ENCODE assay signal across 9 cellular contexts in genomic region chr11:96156379-96156722, GRCh38.
DNase-seq lines count a peak whose midpoint lies in the region; ATAC-seq and TF ChIP-seq lines count a peak whose summit lies in the region.
"Had no signal": no experiment of that assay in that cellular context is flagged by ENCODE, and none has a peak within 500 bp of the region (broad histone marks: within the 10 kb centered on the region; RNA-seq: fewer than 3 reads in every experiment).

No MANE protein-coding gene starts in this region.

- ATAC-seq in left ventricle myocardium superior, result peak; percentile 90

- H3K9me3 ChIP-seq in HEK293 (ENCODE audit: control insufficient read depth, insufficient read depth, low read depth, low read length) (no peaks in the 10 kb centered on the region), smooth muscle cell (replicated peaks; ENCODE audit: low read depth) (no peaks in the 10 kb centered on the region)

- H3K4me1 ChIP-seq in HEK293 (ENCODE audit: control insufficient read depth, insufficient read depth, low read length) (peaks cover 8% of the 10 kb centered on the region; the same call in 1 of the 2 replicates), smooth muscle cell (ENCODE audit: low read depth) (peaks cover 27% of the 10 kb centered on the region)

- intact Hi-C loops in activated T-helper 2 cell treated with anti-CD3 and anti-CD28 coated beads, Interferon-gamma antibody, Interleukin-2, Interleukin-4, amounts not matched to agents 10 μg/mL and 5 μg/mL and 100 μg/mL, durations not matched to agents 14 hours and 24 hours and 36 hours (cut with micrococcal nuclease), result loop anchor here (1.0 kb wide), 6 partner anchors 32 to 187 kb away; partner anchors contain the start of gene MAML2
- intact Hi-C loops in left ventricle myocardium superior (cut with micrococcal nuclease), result no loop called here
- intact Hi-C loops in head of caudate nucleus (cut with DNase I), result no loop called here

- POLR2A ChIA-PET in HEK293 (lab: Yijun Ruan, JAX), result no interaction called here

- peak overlapping the region; percentile 43 for H3K4me3 Mint-ChIP-seq in activated T-helper 2 cell treated with anti-CD3 and anti-CD28 coated beads, Interferon-gamma antibody, Interleukin-2, Interleukin-4, amounts not matched to agents 10 μg/mL and 5 μg/mL and 100 μg/mL, durations not matched to agents 14 hours and 24 hours and 36 hours (ENCODE audit: low read depth)
- H3K4me3 Mint-ChIP-seq in glutamatergic neuron (ENCODE audit: unreplicated experiment), result no peak overlapping the region

- TF ChIP-seq CTCF in HEK293 (tag by site-specific recombination; IDR thresholded peaks at IDR 0.05) (no peak), smooth muscle cell (IDR thresholded peaks at IDR 0.05; ENCODE audit: borderline replicate concordance, insufficient read depth, poor library complexity, severe bottlenecking) (no peak), glutamatergic neuron (IDR thresholded peaks at IDR 0.05; ENCODE audit: partially characterized antibody, unreplicated experiment) (no peak)

- 18% methylated on average over 3 of the region's 3 CpGs for WGBS in smooth muscle cell (ENCODE audit: low lambda C conversion rate)

- H3K27ac ChIP-seq in HEK293 (ENCODE audit: extremely low read depth, low read depth, low read length), result peak overlapping the region; percentile 4; the same call in 1 of the 2 replicates
- H3K27ac ChIP-seq in smooth muscle cell (ENCODE audit: low read depth), result peak overlapping the region; percentile 98

- peaks cover 50% of the 10 kb centered on the region for H3K79me2 ChIP-seq in smooth muscle cell (ENCODE audit: low read depth)

- CTCF ChIA-PET in HEK293 (lab: Yijun Ruan, JAX), result interaction anchor here (1.0 to 1.9 kb wide), 4 partner anchors 101 to 307 kb away, joined by 3 to 9 read pairs (median 6); partner anchors contain the start of gene MAML2

- H3K27me3 Mint-ChIP-seq in activated T-helper 2 cell treated with anti-CD3 and anti-CD28 coated beads, Interferon-gamma antibody, Interleukin-2, Interleukin-4, amounts not matched to agents 10 μg/mL and 5 μg/mL and 100 μg/mL, durations not matched to agents 14 hours and 24 hours and 36 hours (ENCODE audit: low read depth), result no peaks in the 10 kb centered on the region
- H3K27me3 Mint-ChIP-seq in glutamatergic neuron (ENCODE audit: unreplicated experiment), result no peaks in the 10 kb centered on the region

- peak overlapping the region; percentile 89 for H3K9ac ChIP-seq in smooth muscle cell (ENCODE audit: low read depth)

- peak overlapping the region; percentile 66 for H3K4me2 ChIP-seq in smooth muscle cell

- H3K27me3 ChIP-seq in smooth muscle cell (ENCODE audit: low read depth), result no peaks in the 10 kb centered on the region

- H4K20me1 ChIP-seq in smooth muscle cell (ENCODE audit: low read depth), result no peaks in the 10 kb centered on the region

- peaks cover 49% of the 10 kb centered on the region for H3K4me1 Mint-ChIP-seq in activated T-helper 2 cell treated with anti-CD3 and anti-CD28 coated beads, Interferon-gamma antibody, Interleukin-2, Interleukin-4, amounts not matched to agents 10 μg/mL and 5 μg/mL and 100 μg/mL, durations not matched to agents 14 hours and 24 hours and 36 hours (ENCODE audit: low read depth)
- peaks cover 10% of the 10 kb centered on the region for H3K4me1 Mint-ChIP-seq in glutamatergic neuron (ENCODE audit: low read depth, unreplicated experiment)

- no peaks in the 10 kb centered on the region for H3K36me3 ChIP-seq in HEK293 (ENCODE audit: control insufficient read depth in 2 of 2, insufficient read depth in 1 of 2, low read length in 2 of 2)
- H3K36me3 ChIP-seq in smooth muscle cell (ENCODE audit: low read depth), result no peaks in the 10 kb centered on the region

- H3K27ac Mint-ChIP-seq in activated T-helper 2 cell treated with anti-CD3 and anti-CD28 coated beads, Interferon-gamma antibody, Interleukin-2, Interleukin-4, amounts not matched to agents 10 μg/mL and 5 μg/mL and 100 μg/mL, durations not matched to agents 14 hours and 24 hours and 36 hours, result peak overlapping the region; percentile 96
- no peak overlapping the region for H3K27ac Mint-ChIP-seq in glutamatergic neuron (ENCODE audit: unreplicated experiment)

- DNase-seq in activated T-helper 2 cell treated with anti-CD3 and anti-CD28 coated beads, Interferon-gamma antibody, Interleukin-2, Interleukin-4, amounts not matched to agents 10 μg/mL and 5 μg/mL and 100 μg/mL, durations not matched to agents 14 hours and 24 hours and 36 hours (ENCODE audit: low spot score), result no peak
- no peak for DNase-seq in left ventricle myocardium superior
- DNase-seq in smooth muscle cell (lab: John Stamatoyannopoulos, UW; ENCODE audit: unreplicated experiment), result no peak
- DNase-seq in stimulated activated CD4-positive, alpha-beta T cell treated with anti-CD3 and anti-CD28 coated beads, Interleukin-2, amount 100 ng/mL, for 24 hours, result no peak
- no peak for DNase-seq in glutamatergic neuron
- DNase-seq in DMS79 treated with DMSO at 0.1 percent for 48 hours (lab: John Stamatoyannopoulos, UW), result no peak
- DNase-seq in head of caudate nucleus, result no peak
- DNase-seq: NCI-H1694 had no signal

- H3K4me3 ChIP-seq in HEK293 (ENCODE audit: low read depth, low read length) (no peak overlapping the region), smooth muscle cell (no peak overlapping the region)

- H3K9me3 Mint-ChIP-seq in activated T-helper 2 cell treated with anti-CD3 and anti-CD28 coated beads, Interferon-gamma antibody, Interleukin-2, Interleukin-4, amounts not matched to agents 10 μg/mL and 5 μg/mL and 100 μg/mL, durations not matched to agents 14 hours and 24 hours and 36 hours, result no peaks in the 10 kb centered on the region
- no peaks in the 10 kb centered on the region for H3K9me3 Mint-ChIP-seq in glutamatergic neuron (ENCODE audit: unreplicated experiment)

- H3K36me3 Mint-ChIP-seq in activated T-helper 2 cell treated with anti-CD3 and anti-CD28 coated beads, Interferon-gamma antibody, Interleukin-2, Interleukin-4, amounts not matched to agents 10 μg/mL and 5 μg/mL and 100 μg/mL, durations not matched to agents 14 hours and 24 hours and 36 hours (ENCODE audit: low read depth), result no peaks in the 10 kb centered on the region
- H3K36me3 Mint-ChIP-seq in glutamatergic neuron (ENCODE audit: unreplicated experiment), result no peaks in the 10 kb centered on the region

- H2AFZ ChIP-seq in smooth muscle cell (ENCODE audit: low read depth), result no peak overlapping the region

- peaks cover 59% of the 10 kb centered on the region for H3F3A ChIP-seq in smooth muscle cell (ENCODE audit: low read depth)

TF ChIP-seq in HEK293, 187 proteins besides CTCF, POLR2A, EP300 and RAD21:
- TF ChIP-seq ZNF518A (tag by site-specific recombination; conservative IDR thresholded peaks at IDR 0.05; ENCODE audit: low read depth) (peak; percentile 6; the same call in 1 of the 2 replicates), INSM2 (tag by site-specific recombination; IDR thresholded peaks at IDR 0.05) (no peak)
TF ChIP-seq in HEK293: peak in this region for 1.
